1 cellular context compared by ENCODE assay signal in the genomic region with DNA sequence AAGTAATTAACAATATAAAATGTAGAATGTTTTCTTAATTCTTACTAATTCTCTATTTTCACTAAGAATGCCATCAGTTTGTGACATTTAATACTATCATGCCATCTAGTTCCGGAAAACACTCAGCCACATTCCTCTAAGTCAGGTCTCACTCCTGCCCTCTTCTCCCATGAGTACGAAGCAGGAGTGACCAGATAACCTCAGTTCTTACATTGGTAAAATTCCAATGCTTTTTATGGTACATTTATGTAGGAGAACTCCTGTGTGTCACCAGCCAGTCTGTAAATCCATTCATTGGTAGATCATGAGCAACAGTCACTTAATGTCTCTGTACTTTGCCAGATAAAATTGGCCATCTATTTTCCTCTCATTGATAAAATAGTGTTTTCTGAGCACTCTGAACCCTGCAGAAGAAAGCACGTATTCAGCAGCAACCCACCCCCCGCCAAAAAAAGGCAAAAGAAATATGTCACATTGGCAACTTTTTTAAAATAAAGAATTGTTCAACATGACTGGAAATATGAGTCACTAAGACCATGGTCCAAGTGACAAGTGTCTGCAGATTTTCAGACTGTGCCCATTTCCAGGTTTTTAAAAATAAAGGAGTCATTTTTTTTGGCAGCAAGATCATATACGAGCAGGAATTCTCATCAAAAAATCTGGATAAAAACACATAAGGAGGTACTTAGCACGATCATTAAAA.
TF ChIP-seq lines count a peak whose summit lies in the region.

No MANE protein-coding gene starts in this region.

TF ChIP-seq in IMR-90, 13 proteins besides CTCF, POLR2A, EP300 and RAD21:
- TF ChIP-seq NFE2L2 (IDR thresholded peaks at IDR 0.05; ENCODE audit: low read depth, low read length) (no peak), RFX5 (IDR thresholded peaks at IDR 0.05; ENCODE audit: low read depth, low read length) (no peak), MAZ (IDR thresholded peaks at IDR 0.05; ENCODE audit: borderline replicate concordance, low read depth, low read length) (no peak), RCOR1 (IDR thresholded peaks at IDR 0.05; ENCODE audit: insufficient replicate concordance, low read length) (no peak), CEBPB (IDR thresholded peaks at IDR 0.05; ENCODE audit: low read depth, low read length) (no peak), MAFK (IDR thresholded peaks at IDR 0.05; ENCODE audit: low read depth, low read length) (no peak), SMC3 (IDR thresholded peaks at IDR 0.05; ENCODE audit: low read depth, low read length) (no peak), CHD1 (IDR thresholded peaks at IDR 0.05; ENCODE audit: low read depth, low read length) (no peak), BHLHE40 (IDR thresholded peaks at IDR 0.05; ENCODE audit: low read depth, low read length) (no peak), FOS (IDR thresholded peaks at IDR 0.05; ENCODE audit: low read depth, low read length) (no peak)
- TF ChIP-seq, protein P1, sequence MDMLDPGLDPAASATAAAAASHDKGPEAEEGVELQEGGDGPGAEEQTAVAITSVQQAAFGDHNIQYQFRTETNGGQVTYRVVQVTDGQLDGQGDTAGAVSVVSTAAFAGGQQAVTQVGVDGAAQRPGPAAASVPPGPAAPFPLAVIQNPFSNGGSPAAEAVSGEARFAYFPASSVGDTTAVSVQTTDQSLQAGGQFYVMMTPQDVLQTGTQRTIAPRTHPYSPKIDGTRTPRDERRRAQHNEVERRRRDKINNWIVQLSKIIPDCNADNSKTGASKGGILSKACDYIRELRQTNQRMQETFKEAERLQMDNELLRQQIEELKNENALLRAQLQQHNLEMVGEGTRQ (IDR thresholded peaks at IDR 0.05; ENCODE audit: low read depth, low read length): no peak
- TF ChIP-seq, protein P2, sequence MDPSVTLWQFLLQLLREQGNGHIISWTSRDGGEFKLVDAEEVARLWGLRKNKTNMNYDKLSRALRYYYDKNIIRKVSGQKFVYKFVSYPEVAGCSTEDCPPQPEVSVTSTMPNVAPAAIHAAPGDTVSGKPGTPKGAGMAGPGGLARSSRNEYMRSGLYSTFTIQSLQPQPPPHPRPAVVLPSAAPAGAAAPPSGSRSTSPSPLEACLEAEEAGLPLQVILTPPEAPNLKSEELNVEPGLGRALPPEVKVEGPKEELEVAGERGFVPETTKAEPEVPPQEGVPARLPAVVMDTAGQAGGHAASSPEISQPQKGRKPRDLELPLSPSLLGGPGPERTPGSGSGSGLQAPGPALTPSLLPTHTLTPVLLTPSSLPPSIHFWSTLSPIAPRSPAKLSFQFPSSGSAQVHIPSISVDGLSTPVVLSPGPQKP (IDR thresholded peaks at IDR 0.05; ENCODE audit: borderline replicate concordance, low read depth, low read length): no peak
